8 cellular contexts compared by ENCODE assay signal in genomic region chr6:3251462-3252314, GRCh38. TPM values are rescaled to one million over a fixed set of nuclear protein-coding genes. Genes with fewer than 3 reads are reported as not detected.
DNase-seq lines count a peak whose midpoint lies in the region; ATAC-seq and TF ChIP-seq lines count a peak whose summit lies in the region.

No MANE protein-coding gene starts in this region.

- H3K36me3 ChIP-seq in HAP-1 (replicated peaks) (no peaks in the 10 kb centered on the region), adipocyte (ENCODE audit: control insufficient read depth, insufficient read depth, low read length, severe bottlenecking) (no peaks in the 10 kb centered on the region), heart left ventricle (no peaks in the 10 kb centered on the region)

- peak; percentile 44 to 86 (median 80) for ATAC-seq in heart left ventricle
- ATAC-seq in HG03045 (IDR thresholded peaks at IDR 0.05; ENCODE audit: unreplicated experiment), result no peak

- peak in 1 of 2 donors; percentile 14 for TF ChIP-seq POLR2A in heart left ventricle (IDR thresholded peaks at IDR 0.05)

- DNase-seq in DMS153 treated with DMSO at 0.1 percent for 48 hours (lab: John Stamatoyannopoulos, UW; ENCODE audit: unreplicated experiment), result peak; percentile 37
- DNase-seq in HAP-1 (ENCODE audit: low spot score in 2 of 2), result peak; percentile 89 to 92
- DNase-seq in NCI-H1417 treated with DMSO at 0.1 percent for 48 hours (lab: John Stamatoyannopoulos, UW), result peak; percentile 27
- DNase-seq in SW480 (ENCODE audit: low spot score), result peak; percentile 79
- peak; percentile 94 for DNase-seq in adipocyte (ENCODE audit: low read depth)
- peak; percentile 71 to 90 (median 81) for DNase-seq in heart left ventricle
- DNase-seq in retinal pigment epithelial cell (ENCODE audit: low read depth), result peak; percentile 43

- H3K9ac ChIP-seq in adipocyte (ENCODE audit: low read length), result no peak overlapping the region

- peak overlapping the region in 3 of 12 donors; percentile 20 to 70 (median 39) for H3K27ac ChIP-seq in heart left ventricle

- in situ Hi-C loops in HAP-1 (cut with MboI; ENCODE audit: low sequenced_read_pairs), result loop anchor here (5.0 kb wide), 2 partner anchors 124 to 254 kb away; partner anchors contain the start of gene NQO2

- intact Hi-C loops in heart left ventricle (cut with DNase I), result loop anchor here (1.0 to 10.0 kb wide), 7 partner anchors 87 to 257 kb away; partner anchors contain the start of genes TUBB2A (in 5 of the 10) and NQO2 (in 3 of the 10)

- H3K4me1 ChIP-seq in HAP-1, result peaks cover 16% of the 10 kb centered on the region
- H3K4me1 ChIP-seq in adipocyte (ENCODE audit: control insufficient read depth, insufficient read depth, low read length), result peaks cover 7% of the 10 kb centered on the region
- peaks cover 0 to 32% (median 11%) of the 10 kb centered on the region in 12 donors for H3K4me1 ChIP-seq in heart left ventricle

- WGBS in heart left ventricle, 4 donors, result 34 to 38% (median 36%) methylated on average over 20 of the region's 20 CpGs

- TF ChIP-seq CTCF in heart left ventricle (IDR thresholded peaks at IDR 0.05) (peak; percentile 93 to 99 (median 97)), retinal pigment epithelial cell (conservative IDR thresholded peaks at IDR 0.05; ENCODE audit: low read depth, low read length) (peak; percentile 99)

- H3K27me3 ChIP-seq in HAP-1 (ENCODE audit: low read depth) (no peaks in the 10 kb centered on the region), adipocyte (replicated peaks; ENCODE audit: control insufficient read depth, insufficient read depth, low read length) (peaks cover 17% of the 10 kb centered on the region), heart left ventricle (peaks cover 0 to 20% (median 0%) of the 10 kb centered on the region in 9 donors)

- H3K9me3 ChIP-seq in HAP-1 (no peaks in the 10 kb centered on the region), adipocyte (ENCODE audit: control insufficient read depth, low read length) (no peaks in the 10 kb centered on the region), heart left ventricle (no peaks in the 10 kb centered on the region)

- H3K4me3 ChIP-seq in HAP-1 (no peak overlapping the region), adipocyte (ENCODE audit: low read length) (no peak overlapping the region), heart left ventricle (peak overlapping the region in 1 of 12 donors; percentile 5), retinal pigment epithelial cell (ENCODE audit: low read length) (no peak overlapping the region)

RNA-seq across cellular contexts. Expression of gene PSMG4, which starts 7.1 kb away (rescaled TPM):
- 10 to 100 TPM in 4 of 9 donors, 1 to 10 TPM in 5; 6.2 to 12.6 (median 9.7) TPM for total RNA-seq in heart left ventricle
- 10 to 100 TPM in 1 of 2 donors, 1 to 10 TPM in 1; 8.7 to 21.7 TPM for polyA plus RNA-seq in heart left ventricle

RNA-seq across cellular contexts. Expression of gene TUBB2B, which starts 24.2 kb away (rescaled TPM):
- total RNA-seq in heart left ventricle, result 1 to 10 TPM in 8 of 9 donors, under 1 TPM in 1; 0.90 to 3.4 (median 1.5) TPM
- polyA plus RNA-seq in heart left ventricle, result 1 to 10 TPM; 1.1 to 2.8 TPM

Comparison
In these comparisons a context has a peak if more than half of its experiments do, and no peak if none do; other contexts are left out.
1. DNase-seq: peak in every context shown above with its lines; median percentile 94 in adipocyte; 90 in HAP-1; 81 in heart left ventricle; 79 in SW480; 43 in retinal pigment epithelial cell; 37 in DMS153 treated with DMSO at 0.1 percent for 48 hours; 27 in NCI-H1417 treated with DMSO at 0.1 percent for 48 hours.